In genomic region chr15:89551502-89551901, GRCh38 we compare ENCODE assay signal across 13 cellular contexts. TPM values are rescaled to one million over a fixed set of nuclear protein-coding genes. Genes with fewer than 3 reads are reported as not detected.
A peak's percentile ranks its signal among the peaks of the same experiment; 100 is the strongest.
DNase-seq lines count a peak whose midpoint lies in the region; ATAC-seq and TF ChIP-seq lines count a peak whose summit lies in the region.
"Had no signal": no experiment of that assay in that cellular context is flagged by ENCODE, and none has a peak within 500 bp of the region (broad histone marks: within the 10 kb centered on the region; RNA-seq: fewer than 3 reads in every experiment).

No MANE protein-coding gene starts in this region.

- CTCF ChIA-PET in MCF 10A (lab: Yijun Ruan, JAX) = interaction anchor here (0.7 to 0.8 kb wide), 2 partner anchors 159 to 209 kb away, joined by 3 to 6 read pairs; no protein-coding TSS in a partner anchor

- POLR2A ChIA-PET in MCF 10A (lab: Yijun Ruan, JAX) = no interaction called here

- peak overlapping the region; percentile 57 for H3K27ac Mint-ChIP-seq in dendritic cell treated with granulocyte-macrophage colony-stimulating factor and Interleukin-4, amounts not matched to agents 40 ng/mL and 50 ng/mL, for 4 days
- H3K27ac Mint-ChIP-seq in osteocyte (ENCODE audit: unreplicated experiment) (no peak overlapping the region), MCF 10A (ENCODE audit: low read depth, unreplicated experiment) (no peak overlapping the region)
- H3K27ac Mint-ChIP-seq: CD4-positive, CD25-positive, alpha-beta regulatory T cell had no signal

- peaks cover 14% of the 10 kb centered on the region for H3K27me3 Mint-ChIP-seq in dendritic cell treated with granulocyte-macrophage colony-stimulating factor and Interleukin-4, amounts not matched to agents 40 ng/mL and 50 ng/mL, for 4 days
- H3K27me3 Mint-ChIP-seq in osteocyte (ENCODE audit: unreplicated experiment) (peaks cover 35% of the 10 kb centered on the region), MCF 10A (ENCODE audit: insufficient read depth, unreplicated experiment) (no peaks in the 10 kb centered on the region)

- ATAC-seq in GM21529 (IDR thresholded peaks at IDR 0.05; ENCODE audit: unreplicated experiment) (peak; percentile 84), HG03469 (IDR thresholded peaks at IDR 0.05; ENCODE audit: unreplicated experiment) (peak; percentile 48)

- DNase-seq in GM13977 (ENCODE audit: low spot score) (peak; percentile 60), osteocyte (ENCODE audit: extremely low spot score, unreplicated experiment) (no peak), MCF 10A (ENCODE audit: unreplicated experiment) (no peak), NCI-H1105 (lab: John Stamatoyannopoulos, UW) (no peak)
- no peak for DNase-seq in activated effector memory CD4-positive, alpha-beta T cell treated with Interleukin-2 at 50 U/mL for 16 hours
- DNase-seq: activated T-cell treated with anti-CD3 and anti-CD28 coated beads for 4 hours; CD4-positive, CD25-positive, alpha-beta regulatory T cell; colonic mucosa; stimulated activated CD4-positive, alpha-beta T cell treated with anti-CD3 and anti-CD28 coated beads, Interleukin-2, amount 100 ng/mL, for 24 hours had no signal

- no peak overlapping the region for H3K4me3 Mint-ChIP-seq in dendritic cell treated with granulocyte-macrophage colony-stimulating factor and Interleukin-4, amounts not matched to agents 40 ng/mL and 50 ng/mL, for 4 days
- H3K4me3 Mint-ChIP-seq in osteocyte (ENCODE audit: unreplicated experiment) (no peak overlapping the region), MCF 10A (ENCODE audit: unreplicated experiment) (no peak overlapping the region)
- H3K4me3 Mint-ChIP-seq: CD4-positive, CD25-positive, alpha-beta regulatory T cell had no signal

- no TSS peak for BruUV-seq in MCF 10A (replicated peaks; lab: Mats Ljungman, UMichigan)

- H3K4me1 Mint-ChIP-seq in dendritic cell treated with granulocyte-macrophage colony-stimulating factor and Interleukin-4, amounts not matched to agents 40 ng/mL and 50 ng/mL, for 4 days (ENCODE audit: low read depth) = peaks cover 15% of the 10 kb centered on the region
- H3K4me1 Mint-ChIP-seq in osteocyte (ENCODE audit: unreplicated experiment) (no peaks in the 10 kb centered on the region), MCF 10A (ENCODE audit: insufficient read depth, unreplicated experiment) (no peaks in the 10 kb centered on the region)
- H3K4me1 Mint-ChIP-seq: CD4-positive, CD25-positive, alpha-beta regulatory T cell had no signal

- in situ Hi-C loops in GM13977 (cut with MboI; ENCODE audit: low pct_unique_long_range_greater_than_20kb, low sequenced_read_pairs, unreplicated experiment) = no loop called here

- H3K36me3 Mint-ChIP-seq in dendritic cell treated with granulocyte-macrophage colony-stimulating factor and Interleukin-4, amounts not matched to agents 40 ng/mL and 50 ng/mL, for 4 days (ENCODE audit: low read depth) = no peaks in the 10 kb centered on the region
- H3K36me3 Mint-ChIP-seq in osteocyte (ENCODE audit: unreplicated experiment) (no peaks in the 10 kb centered on the region), MCF 10A (ENCODE audit: insufficient read depth, unreplicated experiment) (no peaks in the 10 kb centered on the region)
- H3K36me3 Mint-ChIP-seq: CD4-positive, CD25-positive, alpha-beta regulatory T cell had no signal

- intact Hi-C loops in dendritic cell treated with granulocyte-macrophage colony-stimulating factor and Interleukin-4, amounts not matched to agents 40 ng/mL and 50 ng/mL, for 4 days (cut with micrococcal nuclease) = loop anchor here (10.0 kb wide), 1 partner anchor 197 kb away; no protein-coding TSS in a partner anchor
- intact Hi-C loops in MCF 10A (cut with micrococcal nuclease) = no loop called here

- TF ChIP-seq CTCF in GM13977 (IDR thresholded peaks at IDR 0.05; ENCODE audit: extremely low read depth, insufficient read depth, missing control alignments) = no peak
- no peak for TF ChIP-seq CTCF in osteocyte (IDR thresholded peaks at IDR 0.05)
- no peak for TF ChIP-seq CTCF in MCF 10A (IDR thresholded peaks at IDR 0.05; ENCODE audit: unreplicated experiment)

- H3K9me3 Mint-ChIP-seq in dendritic cell treated with granulocyte-macrophage colony-stimulating factor and Interleukin-4, amounts not matched to agents 40 ng/mL and 50 ng/mL, for 4 days = no peaks in the 10 kb centered on the region
- peaks cover 3% of the 10 kb centered on the region for H3K9me3 Mint-ChIP-seq in osteocyte (ENCODE audit: unreplicated experiment)
- H3K9me3 Mint-ChIP-seq in MCF 10A (ENCODE audit: unreplicated experiment) = no peaks in the 10 kb centered on the region

RNA-seq across cellular contexts. Expression of gene TICRR, which starts 23.8 kb away (rescaled TPM):
- 2.1 and 2.3 TPM in 2 replicates for total RNA-seq in osteocyte
- total RNA-seq in MCF 10A (2022) = 6.6 and 8.5 TPM in 2 replicates

RNA-seq across cellular contexts. Expression of gene RHCG, which starts 55.1 kb away (rescaled TPM):
- not detected in 2 replicates for total RNA-seq in osteocyte
- total RNA-seq in MCF 10A (2022) = not detected in 2 replicates
- total RNA-seq: CD4-positive, CD25-positive, alpha-beta regulatory T cell; T-helper 1 cell treated with Interleukin-12 subunit alpha and Interleukin-12 subunit beta and Interleukin-4 antibody, amounts not matched to agents 30 ng/mL and 1 ng/mL, for 36 hours had no signal
